In genomic region chr6:7640607-7641577, GRCh38 we compare ENCODE assay signal across 1 cellular context.
TF ChIP-seq lines count a peak whose summit lies in the region.

No MANE protein-coding gene starts in this region.

TF ChIP-seq in WTC11, 78 proteins besides CTCF, POLR2A, EP300 and RAD21 (continued from another document):
- TF ChIP-seq ERG (CRISPR knock-in tag; IDR thresholded peaks at IDR 0.05) (no peak), E2F1 (CRISPR knock-in tag; IDR thresholded peaks at IDR 0.05) (no peak)
